In genomic region chr2:176169181-176169580, GRCh38 we compare ENCODE assay signal across 22 cellular contexts. TPM values are rescaled to one million over a fixed set of nuclear protein-coding genes. Genes with fewer than 3 reads are reported as not detected.
DNase-seq lines count a peak whose midpoint lies in the region; ATAC-seq, FAIRE-seq and TF ChIP-seq lines count a peak whose summit lies in the region.
"Had no signal": no experiment of that assay in that cellular context is flagged by ENCODE, and none has a peak within 500 bp of the region (broad histone marks: within the 10 kb centered on the region; RNA-seq: fewer than 3 reads in every experiment).

No MANE protein-coding gene starts in this region.

- H3K9me3 ChIP-seq in duodenal mucosa (ENCODE audit: control insufficient read depth in 1 of 2, low read length in 2 of 2) (no peaks in the 10 kb centered on the region), kidney (ENCODE audit: control insufficient read depth in 1 of 2, low read length in 2 of 2) (no peaks in the 10 kb centered on the region), osteoblast (ENCODE audit: low read depth, low read length) (no peaks in the 10 kb centered on the region)

- H3K4me2 ChIP-seq in osteoblast (ENCODE audit: insufficient read depth, low read length): no peak overlapping the region
- H3K4me2 ChIP-seq: GM23338 had no signal

- DNase-seq in kidney (no peak), osteoblast (ENCODE audit: insufficient read length, low spot score, missing footprints) (peak; percentile 54)
- no peak for DNase-seq in activated CD8-positive, alpha-beta memory T cell treated with anti-CD3 and anti-CD28 coated beads, Interleukin-2, amount 50 U/mL, for 48 hours
- DNase-seq: C1 segment of cervical spinal cord; Calu3; CD4-positive, alpha-beta memory T cell; COR-L47; DMS53; DMS79 treated with DMSO at 0.1 percent for 48 hours; GF-D8; H9 had no signal

- H3K36me3 ChIP-seq in duodenal mucosa (ENCODE audit: control insufficient read depth in 1 of 2, insufficient read depth in 2 of 2, low read length in 2 of 2): no peaks in the 10 kb centered on the region
- H3K36me3 ChIP-seq in kidney (ENCODE audit: control insufficient read depth in 1 of 2, insufficient read depth in 2 of 2, low read length in 2 of 2): no peaks in the 10 kb centered on the region
- H3K36me3 ChIP-seq in osteoblast (ENCODE audit: insufficient read depth, low read length): no peaks in the 10 kb centered on the region

- no peak overlapping the region for H2AFZ ChIP-seq in osteoblast (ENCODE audit: low read length)
- H2AFZ ChIP-seq: GM23338 had no signal

- H4K20me1 ChIP-seq in osteoblast (ENCODE audit: insufficient read depth, low read length): no peaks in the 10 kb centered on the region

- no peak for FAIRE-seq in kidney (lab: Jason Lieb, UNC)
- FAIRE-seq: GM12891, GM18507 had no signal

- H3K27ac ChIP-seq in duodenal mucosa (ENCODE audit: low read depth, low read length): peak overlapping the region; percentile 13
- peak overlapping the region; percentile 71 to 79 for H3K27ac ChIP-seq in kidney (ENCODE audit: low read depth in 2 of 2, low read length in 2 of 2)
- H3K27ac ChIP-seq in osteoblast (ENCODE audit: low read depth, low read length): no peak overlapping the region

- H3K27me3 ChIP-seq in duodenal mucosa (ENCODE audit: control insufficient read depth in 1 of 2, insufficient read depth in 2 of 2, low read length in 2 of 2) (peaks cover 77 to 88% of the 10 kb centered on the region in 2 donors), osteoblast (ENCODE audit: insufficient read depth, low read length) (peaks cover 52% of the 10 kb centered on the region)

- no peaks in the 10 kb centered on the region for H3K4me1 ChIP-seq in duodenal mucosa (ENCODE audit: control insufficient read depth in 1 of 2, insufficient read depth in 2 of 2, low read length in 2 of 2)
- H3K4me1 ChIP-seq in kidney (ENCODE audit: control insufficient read depth in 1 of 2, insufficient read depth in 1 of 2, low read depth in 1 of 2, low read length in 2 of 2): peaks cover 10 to 14% of the 10 kb centered on the region in 2 donors
- peaks cover 4% of the 10 kb centered on the region for H3K4me1 ChIP-seq in osteoblast (ENCODE audit: insufficient read depth, low read length)

- TF ChIP-seq CTCF in kidney (IDR thresholded peaks at IDR 0.05; ENCODE audit: borderline replicate concordance, extremely low read depth, insufficient read depth) (no peak), osteoblast (IDR thresholded peaks at IDR 0.05; ENCODE audit: extremely low read depth, low read depth, low read length) (no peak)

- H3K9ac ChIP-seq in duodenal mucosa (ENCODE audit: low read depth in 1 of 2, low read length in 2 of 2) (no peak overlapping the region), kidney (ENCODE audit: low read length in 2 of 2) (no peak overlapping the region)

- ATAC-seq in GM21515 (IDR thresholded peaks at IDR 0.05; ENCODE audit: unreplicated experiment) (no peak), GM21390 (IDR thresholded peaks at IDR 0.05; ENCODE audit: unreplicated experiment) (no peak)
- ATAC-seq: GM23338, HCT116 had no signal

- H3K4me3 ChIP-seq in duodenal mucosa (ENCODE audit: low read depth in 1 of 2, low read length in 2 of 2): no peak overlapping the region
- H3K4me3 ChIP-seq in kidney (ENCODE audit: low read length in 2 of 2): no peak overlapping the region
- H3K4me3 ChIP-seq in osteoblast (ENCODE audit: insufficient read depth, low read length): no peak overlapping the region
- H3K4me3 ChIP-seq: GM23338 had no signal

- no peaks in the 10 kb centered on the region for H3K79me2 ChIP-seq in osteoblast (ENCODE audit: insufficient read depth, low read length)

- intact Hi-C loops in kidney (cut with DNase I): no loop called here

RNA-seq across cellular contexts. Expression of gene HOXD3, which starts 12.1 kb away (rescaled TPM):
- total RNA-seq in kidney (29.3 TPM), osteoblast (1.1 and 2.1 TPM in 2 replicates)
- 16.9 TPM for polyA plus RNA-seq in kidney (ENCODE audit: insufficient read depth, low read depth, low replicate concordance)
- total RNA-seq: Calu3; CD4-positive, alpha-beta memory T cell; GM23338; H9 had no signal
- polyA plus RNA-seq: BJ; CD4-positive, alpha-beta memory T cell; GM23338 had no signal

RNA-seq across cellular contexts. Expression of gene HOXD4, which starts 17.8 kb away (rescaled TPM):
- total RNA-seq in kidney (27.8 TPM), osteoblast (0.36 and 1.2 TPM in 2 replicates)
- polyA plus RNA-seq in kidney (ENCODE audit: insufficient read depth, low read depth, low replicate concordance): 12.1 TPM
- total RNA-seq: Calu3; CD4-positive, alpha-beta memory T cell; GM23338; H4; H9 had no signal
- polyA plus RNA-seq: CD4-positive, alpha-beta memory T cell; GM23338 had no signal

RNA-seq across cellular contexts. Expression of gene HOXD1, which starts 19.3 kb away (rescaled TPM):
- 11.3 TPM for total RNA-seq in kidney
- 4.3 TPM for polyA plus RNA-seq in kidney (ENCODE audit: insufficient read depth, low read depth, low replicate concordance)
- total RNA-seq in osteoblast: not detected in 2 replicates
- total RNA-seq: A172; A673; Calu3; CD4-positive, alpha-beta memory T cell; GM23338; H4; H9 had no signal
- polyA plus RNA-seq: BJ; CD4-positive, alpha-beta memory T cell; GM23338 had no signal

RNA-seq across cellular contexts. Expression of gene HOXD8, which starts 39.7 kb away (rescaled TPM):
- total RNA-seq in kidney (76.5 TPM), osteoblast (3.3 and 5.6 TPM in 2 replicates)
- polyA plus RNA-seq in kidney (ENCODE audit: insufficient read depth, low read depth, low replicate concordance): 122 TPM
- total RNA-seq: Calu3; CD4-positive, alpha-beta memory T cell; GM23338; H4; H9 had no signal
- polyA plus RNA-seq: CD4-positive, alpha-beta memory T cell; GM23338 had no signal

RNA-seq across cellular contexts. Expression of gene HOXD9, which starts 46.7 kb away (rescaled TPM):
- total RNA-seq in kidney (36.5 TPM), osteoblast (0.36 and 0.59 TPM in 2 replicates)
- polyA plus RNA-seq in kidney (ENCODE audit: insufficient read depth, low read depth, low replicate concordance): 36.4 TPM
- total RNA-seq: Calu3; CD4-positive, alpha-beta memory T cell; GM23338; H9 had no signal
- polyA plus RNA-seq: CD4-positive, alpha-beta memory T cell; GM23338 had no signal

Comparison
In these comparisons a context has a peak if more than half of its experiments do, and no peak if none do; other contexts are left out.
1. RNA of gene HOXD4, which starts 17.8 kb away (total RNA-seq): 27.8 TPM in kidney (single experiment); 0.36 to 1.2 TPM in osteoblast; every median in the first group is over 10 times any median in the second.
2. RNA of gene HOXD1, which starts 19.3 kb away (total RNA-seq): 11.3 TPM in kidney (single experiment); not detected in osteoblast; every median in the first group is over 10 times any median in the second.